Comparison of ENCODE assay signal across 11 cellular contexts in the genomic region with DNA sequence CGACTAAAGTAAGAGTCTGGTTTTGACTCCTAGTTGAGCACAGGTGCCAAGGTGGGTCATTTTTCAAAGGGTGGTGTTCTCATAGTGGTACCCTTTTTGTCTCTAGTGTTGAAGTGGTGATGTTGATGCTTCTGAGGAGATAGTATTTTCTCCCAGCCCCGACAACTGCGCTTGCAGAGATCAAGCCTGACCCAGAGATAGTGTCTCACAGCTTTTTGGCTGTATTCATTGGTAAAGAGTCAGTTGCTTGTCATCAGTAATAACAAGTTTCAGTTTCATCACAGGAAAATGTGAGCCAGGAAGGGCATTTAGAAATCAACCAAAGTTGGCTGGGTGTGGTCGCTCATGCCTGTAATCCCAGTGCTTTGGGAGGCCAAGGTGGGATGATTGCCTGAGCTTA.
DNase-seq lines count a peak whose midpoint lies in the region; ATAC-seq and FAIRE-seq lines count a peak whose summit lies in the region.
"Had no signal": no experiment of that assay in that cellular context is flagged by ENCODE, and none has a peak within 500 bp of the region (broad histone marks: within the 10 kb centered on the region; RNA-seq: fewer than 3 reads in every experiment).

No MANE protein-coding gene starts in this region.

- H3K23ac ChIP-seq in mesenchymal stem cell (ENCODE audit: low read length in 2 of 2) = no peak overlapping the region

- no peak overlapping the region for H3K4me3 ChIP-seq in mesenchymal stem cell (ENCODE audit: insufficient read depth in 1 of 2, low read depth in 1 of 2, low read length in 2 of 2)
- H3K4me3 ChIP-seq: SK-N-MC had no signal

- no peak overlapping the region for H3K4me2 ChIP-seq in mesenchymal stem cell (ENCODE audit: low read length, poor library complexity, severe bottlenecking)

- CTCF ChIA-PET in activated CD4-positive, alpha-beta T cell treated with anti-CD3 and anti-CD28 coated beads, Interleukin-2, amount 10 ng/mL, durations not matched to agents 7 days and 5 days (lab: Charles Lee) = no interaction called here

- no peaks in the 10 kb centered on the region for H3K36me3 ChIP-seq in mesenchymal stem cell (ENCODE audit: control insufficient read depth in 1 of 2, insufficient read depth in 2 of 2, low read depth in 1 of 2, low read length in 2 of 2)

- POLR2A ChIA-PET in activated CD4-positive, alpha-beta T cell treated with anti-CD3 and anti-CD28 coated beads, Interleukin-2, amount 10 ng/mL, durations not matched to agents 7 days and 5 days (lab: Charles Lee) = no interaction called here

- H3K79me1 ChIP-seq in mesenchymal stem cell (replicated peaks; ENCODE audit: low read length, poor library complexity, severe bottlenecking) = no peaks in the 10 kb centered on the region

- DNase-seq in activated CD4-positive, alpha-beta T cell treated with anti-CD3 and anti-CD28 coated beads, Interleukin-2, amount 10 ng/mL, durations not matched to agents 7 days and 5 days = peak; percentile 8
- DNase-seq in activated CD4-positive, alpha-beta T cell treated with anti-CD3 and anti-CD28 coated beads for 1 hour = no peak
- peak; percentile 22 for DNase-seq in RCC 7860 (ENCODE audit: low spot score)
- no peak for DNase-seq in mesenchymal stem cell
- DNase-seq in epidermal melanocyte (ENCODE audit: insufficient read length, low spot score) = no peak
- no peak for DNase-seq in ACHN
- no peak for DNase-seq in HuH-7.5 (ENCODE audit: low spot score)
- DNase-seq: NCI-H1694 treated with DMSO at 0.1 percent for 48 hours had no signal

- no peak overlapping the region for H3K9ac ChIP-seq in mesenchymal stem cell (ENCODE audit: low read length)

- 96% methylated on average over 4 of the region's 4 CpGs for WGBS in mesenchymal stem cell

- no peak overlapping the region for H3K4ac ChIP-seq in mesenchymal stem cell (ENCODE audit: low read depth in 1 of 2, low read length in 2 of 2)

- ATAC-seq in HG02610 (IDR thresholded peaks at IDR 0.05; ENCODE audit: unreplicated experiment) = peak; percentile 37

- H3K9me3 Mint-ChIP-seq in activated CD4-positive, alpha-beta T cell treated with anti-CD3 and anti-CD28 coated beads, Interleukin-2, amount 10 ng/mL, durations not matched to agents 7 days and 5 days = no peaks in the 10 kb centered on the region

- peaks cover 2% of the 10 kb centered on the region for H3K4me1 ChIP-seq in mesenchymal stem cell (ENCODE audit: control insufficient read depth, insufficient read depth, low read depth, low read length)

- no peak overlapping the region for H3K27ac ChIP-seq in mesenchymal stem cell (ENCODE audit: low read length, poor library complexity, severe bottlenecking)
- H3K27ac ChIP-seq: SK-N-MC had no signal

- peak overlapping the region; percentile 56 for H3K27ac Mint-ChIP-seq in activated CD4-positive, alpha-beta T cell treated with anti-CD3 and anti-CD28 coated beads, Interleukin-2, amount 10 ng/mL, durations not matched to agents 7 days and 5 days
- H3K27ac Mint-ChIP-seq: nephron had no signal

- H3K27me3 Mint-ChIP-seq in activated CD4-positive, alpha-beta T cell treated with anti-CD3 and anti-CD28 coated beads, Interleukin-2, amount 10 ng/mL, durations not matched to agents 7 days and 5 days = peaks cover 14% of the 10 kb centered on the region

- H3K36me3 Mint-ChIP-seq in activated CD4-positive, alpha-beta T cell treated with anti-CD3 and anti-CD28 coated beads, Interleukin-2, amount 10 ng/mL, durations not matched to agents 7 days and 5 days (ENCODE audit: low read depth) = peaks cover 6% of the 10 kb centered on the region

- H2BK5ac ChIP-seq in mesenchymal stem cell (ENCODE audit: low read depth, low read length, poor library complexity, severe bottlenecking) = no peak overlapping the region

- H4K8ac ChIP-seq in mesenchymal stem cell (ENCODE audit: low read length) = no peak overlapping the region

- H2BK15ac ChIP-seq in mesenchymal stem cell (ENCODE audit: low read depth, poor library complexity, severe bottlenecking) = no peak overlapping the region

- H3K14ac ChIP-seq in mesenchymal stem cell (ENCODE audit: low read length in 2 of 2) = no peak overlapping the region

- H2BK12ac ChIP-seq in mesenchymal stem cell (ENCODE audit: low read length in 2 of 2) = no peak overlapping the region

- in situ Hi-C loops in ACHN (cut with HindIII; ENCODE audit: low pct_ligation_motif_present, low pct_unique_long_range_greater_than_20kb, low sequenced_read_pairs) = no loop called here

- H3K9me3 ChIP-seq in mesenchymal stem cell (ENCODE audit: control insufficient read depth, low read length) = no peaks in the 10 kb centered on the region

- peak; percentile 38 for FAIRE-seq in RCC 7860 (lab: Jason Lieb, UNC)

- no peak overlapping the region for H2AK5ac ChIP-seq in mesenchymal stem cell (ENCODE audit: low read length, severe bottlenecking)

- H4K91ac ChIP-seq in mesenchymal stem cell (ENCODE audit: low read length) = peak overlapping the region; percentile 39

- H2BK120ac ChIP-seq in mesenchymal stem cell (ENCODE audit: low read depth, low read length) = no peak overlapping the region

- no peak overlapping the region for H3K4me3 Mint-ChIP-seq in activated CD4-positive, alpha-beta T cell treated with anti-CD3 and anti-CD28 coated beads, Interleukin-2, amount 10 ng/mL, durations not matched to agents 7 days and 5 days
- H3K4me3 Mint-ChIP-seq: nephron had no signal

- no peak overlapping the region for H2AFZ ChIP-seq in mesenchymal stem cell (ENCODE audit: low read depth, low read length)

- no peaks in the 10 kb centered on the region for H3K27me3 ChIP-seq in mesenchymal stem cell (ENCODE audit: control insufficient read depth in 1 of 2, insufficient read depth in 1 of 2, low read length in 2 of 2)

- H3K18ac ChIP-seq in mesenchymal stem cell (ENCODE audit: low read depth in 1 of 2, low read length in 2 of 2) = peak overlapping the region in 1 of 2 experiments; percentile 6

- peaks cover 21% of the 10 kb centered on the region for H3K4me1 Mint-ChIP-seq in activated CD4-positive, alpha-beta T cell treated with anti-CD3 and anti-CD28 coated beads, Interleukin-2, amount 10 ng/mL, durations not matched to agents 7 days and 5 days
- H3K4me1 Mint-ChIP-seq: nephron had no signal

Comparison
In these comparisons a context has a peak if more than half of its experiments do, and no peak if none do; other contexts are left out.
1. DNase-seq: peak in activated CD4-positive, alpha-beta T cell treated with anti-CD3 and anti-CD28 coated beads, Interleukin-2, amount 10 ng/mL, durations not matched to agents 7 days and 5 days (single experiment) and RCC 7860 (single experiment); none in activated CD4-positive, alpha-beta T cell treated with anti-CD3 and anti-CD28 coated beads for 1 hour (single experiment), mesenchymal stem cell (single experiment), epidermal melanocyte (single experiment), ACHN (single experiment) and HuH-7.5 (single experiment).